Comparison of ENCODE assay signal across 11 cellular contexts in the genomic region with DNA sequence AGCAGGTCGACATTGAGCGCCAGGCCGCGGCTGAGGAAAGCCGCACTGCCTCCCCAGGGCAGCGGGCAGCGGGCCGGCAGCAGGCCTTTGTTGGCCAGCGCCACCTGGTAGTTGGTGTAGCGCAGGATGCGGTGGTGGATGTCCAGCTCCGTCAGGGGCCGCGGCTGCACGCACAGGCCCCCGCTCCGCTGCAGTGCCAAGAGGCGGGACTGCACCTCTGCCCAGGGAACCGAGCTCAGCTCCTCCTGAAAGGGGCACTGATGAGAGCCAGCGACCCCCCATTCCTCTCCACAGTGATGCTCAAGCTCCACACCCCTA. TPM values are rescaled to one million over a fixed set of nuclear protein-coding genes. Genes with fewer than 3 reads are reported as not detected.
DNase-seq lines count a peak whose midpoint lies in the region; ATAC-seq and TF ChIP-seq lines count a peak whose summit lies in the region.
"Had no signal": no experiment of that assay in that cellular context is flagged by ENCODE, and none has a peak within 500 bp of the region (broad histone marks: within the 10 kb centered on the region; RNA-seq: fewer than 3 reads in every experiment).

No MANE protein-coding gene starts in this region.

- H3K27me3 Mint-ChIP-seq in effector memory CD8-positive, alpha-beta T cell, result peaks cover 40 to 57% of the 10 kb centered on the region in 2 donors
- peaks cover 16% of the 10 kb centered on the region for H3K27me3 Mint-ChIP-seq in neural crest cell (ENCODE audit: low read depth)
- peaks cover 42% of the 10 kb centered on the region for H3K27me3 Mint-ChIP-seq in HFFc6 (ENCODE audit: insufficient read depth)

- H3K27ac Mint-ChIP-seq in effector memory CD8-positive, alpha-beta T cell, result no peak overlapping the region
- H3K27ac Mint-ChIP-seq in neural crest cell (ENCODE audit: unreplicated experiment) (no peak overlapping the region), HFFc6 (no peak overlapping the region)
- H3K27ac Mint-ChIP-seq: endodermal cell had no signal

- TF ChIP-seq CTCF in A673 (conservative IDR thresholded peaks at IDR 0.05; ENCODE audit: low read depth, low read length), result no peak
- no peak for TF ChIP-seq CTCF in neural crest cell (conservative IDR thresholded peaks at IDR 0.05)
- TF ChIP-seq CTCF in HFFc6 (IDR thresholded peaks at IDR 0.05), result no peak

- intact Hi-C loops in A673 (cut with micrococcal nuclease; ENCODE audit: unreplicated experiment), result no loop called here

- peaks cover 10% of the 10 kb centered on the region for H3K4me1 ChIP-seq in A673 (ENCODE audit: insufficient read depth, low read length, poor library complexity, severe bottlenecking)
- H3K4me1 ChIP-seq in HUES6 (ENCODE audit: control insufficient read depth, insufficient read depth, low read length), result peaks cover 38% of the 10 kb centered on the region

- ATAC-seq in effector memory CD8-positive, alpha-beta T cell (replicated peaks), result no peak
- ATAC-seq in HG03159 (IDR thresholded peaks at IDR 0.05; ENCODE audit: unreplicated experiment), result no peak

- no peak for DNase-seq in A673 (ENCODE audit: low spot score)
- no peak for DNase-seq in effector memory CD8-positive, alpha-beta T cell
- no peak for DNase-seq in neural crest cell (ENCODE audit: low read depth, low spot score)
- DNase-seq in GM19240 (ENCODE audit: insufficient read length, low spot score), result no peak
- DNase-seq in HFFc6, result no peak
- no peak for DNase-seq in HCEC 1CT
- DNase-seq: kidney glomerular epithelial cell had no signal

- peaks cover 6% of the 10 kb centered on the region for H3K27me3 ChIP-seq in A673 (replicated peaks; ENCODE audit: insufficient read depth, low read depth, low read length, poor library complexity)
- peaks cover 41% of the 10 kb centered on the region for H3K27me3 ChIP-seq in HUES6 (ENCODE audit: control insufficient read depth, insufficient read depth, low read length)

- peak overlapping the region; percentile 85 to 86 for H3K4me3 Mint-ChIP-seq in effector memory CD8-positive, alpha-beta T cell
- H3K4me3 Mint-ChIP-seq in neural crest cell (peak overlapping the region; percentile 82), HFFc6 (no peak overlapping the region)

- no TSS peak for BruUV-seq in A673 (replicated peaks; lab: Mats Ljungman, UMichigan)

- H3K4me3 ChIP-seq in A673 (ENCODE audit: low read depth, low read length, poor library complexity, severe bottlenecking) (peak overlapping the region; percentile 36), HUES6 (ENCODE audit: low read depth, low read length) (peak overlapping the region; percentile 30; the same call in 1 of the 2 replicates)

- no peak overlapping the region for H3K27ac ChIP-seq in A673 (ENCODE audit: low read depth, low read length, poor library complexity, severe bottlenecking)
- H3K27ac ChIP-seq in HUES6 (ENCODE audit: low read depth, low read length), result no peak overlapping the region

- CTCF ChIA-PET in A673 (lab: Charles Lee), result interaction anchor here (0.6 to 1.4 kb wide), 6 partner anchors 8 to 121 kb away, joined by 3 to 7 read pairs (median 3); a partner anchor contains a TSS

- peaks cover 28 to 35% of the 10 kb centered on the region in 2 donors for H3K4me1 Mint-ChIP-seq in effector memory CD8-positive, alpha-beta T cell (ENCODE audit: low read depth in 2 of 2)
- H3K4me1 Mint-ChIP-seq in neural crest cell (peaks cover 47% of the 10 kb centered on the region), HFFc6 (ENCODE audit: low read depth) (peaks cover 27% of the 10 kb centered on the region)

- H3K36me3 Mint-ChIP-seq in effector memory CD8-positive, alpha-beta T cell (ENCODE audit: insufficient read depth), result peaks cover 21% of the 10 kb centered on the region
- H3K36me3 Mint-ChIP-seq in neural crest cell (ENCODE audit: low read depth), result no peaks in the 10 kb centered on the region
- H3K36me3 Mint-ChIP-seq in HFFc6 (ENCODE audit: low read depth), result no peaks in the 10 kb centered on the region

- POLR2A ChIA-PET in A673 (lab: Charles Lee; ENCODE audit: low non-redundant PET), result no interaction called here

- H3K9me3 ChIP-seq in A673 (ENCODE audit: low read depth, low read length, poor library complexity, severe bottlenecking), result no peaks in the 10 kb centered on the region
- H3K9me3 ChIP-seq in HUES6 (ENCODE audit: control insufficient read depth, insufficient read depth, low read depth, low read length), result no peaks in the 10 kb centered on the region

- no peaks in the 10 kb centered on the region for H3K36me3 ChIP-seq in A673 (ENCODE audit: insufficient read depth, low read length, poor library complexity, severe bottlenecking)
- no peaks in the 10 kb centered on the region; the same call in 1 of the 2 replicates for H3K36me3 ChIP-seq in HUES6 (ENCODE audit: control insufficient read depth, insufficient read depth, low read length)

- no peak overlapping the region for H3K9ac ChIP-seq in HUES6 (ENCODE audit: low read length)

- no peaks in the 10 kb centered on the region for H3K9me3 Mint-ChIP-seq in effector memory CD8-positive, alpha-beta T cell
- no peaks in the 10 kb centered on the region for H3K9me3 Mint-ChIP-seq in neural crest cell
- H3K9me3 Mint-ChIP-seq in HFFc6, result no peaks in the 10 kb centered on the region

RNA-seq across cellular contexts. Expression of a gene that starts 5.2 kb away (rescaled TPM):
- total RNA-seq in A673 (2021), result 0.96 and 1.9 TPM in 2 replicates
- 8.0 and 9.2 TPM in 2 replicates for total RNA-seq in neural crest cell
- under 1 TPM; 0.11 to 0.94 (median 0.18) TPM for total RNA-seq in HFFc6 (2021; fragmentation: NEBNext Ultra II Directional; extraction: Animal tissue kit (Norgen Biotek cat#: 25700))
- total RNA-seq: HT1080 had no signal

RNA-seq across cellular contexts. Expression of a gene that starts 9.2 kb away (rescaled TPM):
- total RNA-seq in A673 (2021) (50.9 and 57.6 TPM in 2 replicates), neural crest cell (42.3 and 43.5 TPM in 2 replicates)
- total RNA-seq in HFFc6 (2021; fragmentation: NEBNext Ultra II Directional; extraction: Animal tissue kit (Norgen Biotek cat#: 25700)), result 10 to 100 TPM; 31.9 to 36.3 (median 33.2) TPM

RNA-seq across cellular contexts. Expression of a gene that starts 28.3 kb away (rescaled TPM):
- total RNA-seq in A673 (2021), result 0.75 and 1.4 TPM in 2 replicates
- total RNA-seq in neural crest cell, result 6.1 and 7.4 TPM in 2 replicates
- 1 to 10 TPM in 4 of 6 experiments, under 1 TPM in 2; 0.55 to 3.0 (median 2.0) TPM for total RNA-seq in HFFc6 (2021; fragmentation: NEBNext Ultra II Directional; extraction: Animal tissue kit (Norgen Biotek cat#: 25700))

RNA-seq across cellular contexts. Expression of a gene that starts 29.2 kb away (rescaled TPM):
- total RNA-seq in A673 (2021), result 4.5 and 6.7 TPM in 2 replicates
- total RNA-seq in neural crest cell, result 4.7 and 6.0 TPM in 2 replicates
- under 1 TPM; 0.09 to 0.76 (median 0.31) TPM for total RNA-seq in HFFc6 (2021; fragmentation: NEBNext Ultra II Directional; extraction: Animal tissue kit (Norgen Biotek cat#: 25700))

RNA-seq across cellular contexts. Expression of a gene that starts 38.6 kb away (rescaled TPM):
- total RNA-seq in A673 (2021), result 21.1 and 25.7 TPM in 2 replicates
- total RNA-seq in neural crest cell, result 38.9 TPM in 2 replicates
- total RNA-seq in HFFc6 (2021; fragmentation: NEBNext Ultra II Directional; extraction: Animal tissue kit (Norgen Biotek cat#: 25700)), result 10 to 100 TPM; 31.3 to 37.3 (median 33.4) TPM
